In genomic region chr17:48107137-48108055, GRCh38 we compare ENCODE assay signal across 8 cellular contexts. TPM values are rescaled to one million over a fixed set of nuclear protein-coding genes. Genes with fewer than 3 reads are reported as not detected.
DNase-seq lines count a peak whose midpoint lies in the region; ATAC-seq, FAIRE-seq and TF ChIP-seq lines count a peak whose summit lies in the region.

A gene with protein sequence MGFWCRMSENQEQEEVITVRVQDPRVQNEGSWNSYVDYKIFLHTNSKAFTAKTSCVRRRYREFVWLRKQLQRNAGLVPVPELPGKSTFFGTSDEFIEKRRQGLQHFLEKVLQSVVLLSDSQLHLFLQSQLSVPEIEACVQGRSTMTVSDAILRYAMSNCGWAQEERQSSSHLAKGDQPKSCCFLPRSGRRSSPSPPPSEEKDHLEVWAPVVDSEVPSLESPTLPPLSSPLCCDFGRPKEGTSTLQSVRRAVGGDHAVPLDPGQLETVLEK (plus strand): TSS chr17:48107766. CDS start chr17:48112044, 4,278 bp downstream.

- H3K36me3 ChIP-seq in OCI-LY3 (replicated peaks; ENCODE audit: low read depth, low read length): peaks cover 5% of the 10 kb centered on the region
- peaks cover 0 to 2% of the 10 kb centered on the region in 2 experiments for H3K36me3 ChIP-seq in endothelial cell of umbilical vein (ENCODE audit: control insufficient read depth in 2 of 2, extremely low read depth in 1 of 2, insufficient read depth in 2 of 2, low read length in 2 of 2)

- H3K4me2 ChIP-seq in OCI-LY3 (ENCODE audit: low read length) (peak within 1 kb of the TSS; percentile 90), endothelial cell of umbilical vein (ENCODE audit: insufficient read depth, low read length) (peak within 1 kb of the TSS; percentile 97)

- H3K4me3 ChIP-seq in OCI-LY3 (ENCODE audit: low read length) (peak within 1 kb of the TSS; percentile 95), endothelial cell of umbilical vein (replicated peaks in 1 of 3; ENCODE audit: insufficient read depth in 1 of 3, low read depth in 1 of 3, low read length in 3 of 3) (peak within 1 kb of the TSS; percentile 56 to 99 (median 92))

- peak within 1 kb of the TSS; percentile 87 for H2AFZ ChIP-seq in OCI-LY3 (ENCODE audit: low read depth, low read length)
- peak within 1 kb of the TSS; percentile 99 for H2AFZ ChIP-seq in endothelial cell of umbilical vein (ENCODE audit: low read depth, low read length)

- peak; percentile 68 for ATAC-seq in GM21526 (IDR thresholded peaks at IDR 0.05; ENCODE audit: low FRiP score, unreplicated experiment)

- intact Hi-C loops in endothelial cell of umbilical vein (cut with micrococcal nuclease): loop anchor here (1.0 kb wide), 2 partner anchors 20 to 211 kb away; partner anchors contain the start of gene SP2

- peak; percentile 95 for FAIRE-seq in endothelial cell of umbilical vein (lab: Jason Lieb, UNC)

- no peaks in the 10 kb centered on the region for H3K27me3 ChIP-seq in OCI-LY3 (ENCODE audit: low read depth, low read length)
- no peaks in the 10 kb centered on the region for H3K27me3 ChIP-seq in endothelial cell of umbilical vein (ENCODE audit: control insufficient read depth in 2 of 2, insufficient read depth in 2 of 2, low read length in 2 of 2)

- DNase-seq in DMS114 treated with DMSO at 0.1 percent for 48 hours (lab: John Stamatoyannopoulos, UW; ENCODE audit: unreplicated experiment) (peak; percentile 79), HuH-7.5 (ENCODE audit: low spot score) (peak; percentile 77), endothelial cell of umbilical vein (ENCODE audit: low read depth, low spot score) (peak; percentile 89), middle frontal gyrus (ENCODE audit: extremely low spot score, low spot score) (peak; percentile 80)
- DNase-seq in activated CD8-positive, alpha-beta memory T cell treated with anti-CD3 and anti-CD28 coated beads, Interleukin-2, amount 50 U/mL, for 48 hours: peak; percentile 95
- peak; percentile 79 to 89 for DNase-seq in stimulated activated CD8-positive, alpha-beta memory T cell treated with anti-CD3 and anti-CD28 coated beads, Interleukin-4, amount 100 ng/mL, for 1 hour (ENCODE audit: low read depth in 2 of 2, low spot score in 1 of 2)

- H3K9me3 ChIP-seq in OCI-LY3 (ENCODE audit: insufficient read depth, low read length) (no peaks in the 10 kb centered on the region), endothelial cell of umbilical vein (replicated peaks; ENCODE audit: control insufficient read depth, insufficient read depth, low read length) (no peaks in the 10 kb centered on the region)

- H4K20me1 ChIP-seq in OCI-LY3 (ENCODE audit: insufficient read depth, low read length) (no peaks in the 10 kb centered on the region), endothelial cell of umbilical vein (replicated peaks; ENCODE audit: control insufficient read depth, extremely low read depth, insufficient read depth, low read length) (no peaks in the 10 kb centered on the region)

- TSS peak; percentile 40 for BruUV-seq in endothelial cell of umbilical vein (replicated peaks; lab: Mats Ljungman, UMichigan)

- CTCF ChIA-PET in endothelial cell of umbilical vein (lab: Charles Lee): interaction anchor here (0.8 to 2.6 kb wide), 12 partner anchors 10 to 571 kb away, joined by 3 to 14 read pairs (median 4); no protein-coding TSS in a partner anchor

- POLR2A ChIA-PET in endothelial cell of umbilical vein (lab: Charles Lee): no interaction called here

- dilution Hi-C loops in endothelial cell of umbilical vein (cut with MboI; ENCODE audit: extremely low pct_ligation_motif_present, low sequenced_read_pairs): no loop called here

- H3K4me1 ChIP-seq in OCI-LY3 (ENCODE audit: low read length): peaks cover 40% of the 10 kb centered on the region
- H3K4me1 ChIP-seq in endothelial cell of umbilical vein (ENCODE audit: control insufficient read depth, extremely low read depth, insufficient read depth, low read length): peaks cover 10% of the 10 kb centered on the region

- peak; percentile 82 for TF ChIP-seq POLR2A in endothelial cell of umbilical vein (IDR thresholded peaks at IDR 0.05; ENCODE audit: low read depth, low read length)

- H3K79me2 ChIP-seq in OCI-LY3 (ENCODE audit: low read length): peaks cover 46% of the 10 kb centered on the region
- H3K79me2 ChIP-seq in endothelial cell of umbilical vein (ENCODE audit: control insufficient read depth, insufficient read depth, low read length): peaks cover 37% of the 10 kb centered on the region

- no peaks in the 10 kb centered on the region for H3K9me1 ChIP-seq in endothelial cell of umbilical vein (replicated peaks; ENCODE audit: control insufficient read depth, extremely low read depth, insufficient read depth, low read length)

- no peak for TF ChIP-seq CTCF in OCI-LY3 (IDR thresholded peaks at IDR 0.05; ENCODE audit: low read depth, low read length)
- TF ChIP-seq CTCF in endothelial cell of umbilical vein (IDR thresholded peaks at IDR 0.05; ENCODE audit: extremely low read depth in 1 of 2, insufficient read depth in 1 of 2, low read depth in 1 of 2, low read length in 2 of 2): no peak

- peak within 1 kb of the TSS; percentile 98 for H3K9ac ChIP-seq in OCI-LY3 (ENCODE audit: low read length)
- peak within 1 kb of the TSS; percentile 88 for H3K9ac ChIP-seq in endothelial cell of umbilical vein (replicated peaks; ENCODE audit: extremely low read depth, insufficient read depth, low read length)

- H3K27ac ChIP-seq in OCI-LY3 (ENCODE audit: low read length) (peak within 1 kb of the TSS; percentile 93), endothelial cell of umbilical vein (ENCODE audit: insufficient read depth, low read depth, low read length) (peak within 1 kb of the TSS; percentile 68)

TF ChIP-seq in endothelial cell of umbilical vein, 7 proteins besides CTCF, POLR2A, EP300 and RAD21:
- no peak for TF ChIP-seq MAX (IDR thresholded peaks at IDR 0.05; ENCODE audit: insufficient read depth, insufficient read length)
- peak; percentile 20 for TF ChIP-seq POLR2AphosphoS5 (IDR thresholded peaks at IDR 0.05; ENCODE audit: insufficient read depth, low read depth, low read length)
- no peak for TF ChIP-seq JUN (IDR thresholded peaks at IDR 0.05; ENCODE audit: borderline replicate concordance, insufficient read depth, insufficient read length, low read depth)
- TF ChIP-seq EZH2 (IDR thresholded peaks at IDR 0.05; ENCODE audit: borderline replicate concordance, low read depth, low read length, severe bottlenecking): no peak
- TF ChIP-seq FOS (IDR thresholded peaks at IDR 0.05; ENCODE audit: borderline replicate concordance, insufficient read depth, low read length): no peak

RNA-seq across cellular contexts. Expression of the gene that starts here (rescaled TPM):
- 23.4 and 26.4 TPM in 2 replicates for total RNA-seq in endothelial cell of umbilical vein
- polyA plus RNA-seq in endothelial cell of umbilical vein: 22.0 and 26.2 TPM in 2 replicates
- 19.9 and 20.1 TPM in 2 replicates for polyA plus RNA-seq in endothelial cell of umbilical vein (2011; cell fraction: cytosol; rRNA removed)
- 18.2 and 21.7 TPM in 2 replicates for polyA plus RNA-seq in endothelial cell of umbilical vein (2011; cell fraction: nucleus; rRNA removed)
- polyA plus RNA-seq in endothelial cell of umbilical vein (2012): 22.9 and 26.2 TPM in 2 replicates
- 27.7 and 28.1 TPM in 2 replicates for polyA minus RNA-seq in endothelial cell of umbilical vein
- 10.7 TPM for polyA minus RNA-seq in endothelial cell of umbilical vein (2011; cell fraction: cytosol; rRNA and poly(A)+ RNA removed)
- 6.3 and 11.2 TPM in 2 replicates for polyA minus RNA-seq in endothelial cell of umbilical vein (2011; cell fraction: nucleus; rRNA and poly(A)+ RNA removed)

Comparison
In these comparisons a context has a peak if more than half of its experiments do, and no peak if none do; other contexts are left out.
1. Peak in every context shown above with its lines: DNase-seq, ATAC-seq, H3K4me3 ChIP-seq and H3K27ac ChIP-seq.